ENCODE assay signal across 9 cellular contexts in the genomic region with DNA sequence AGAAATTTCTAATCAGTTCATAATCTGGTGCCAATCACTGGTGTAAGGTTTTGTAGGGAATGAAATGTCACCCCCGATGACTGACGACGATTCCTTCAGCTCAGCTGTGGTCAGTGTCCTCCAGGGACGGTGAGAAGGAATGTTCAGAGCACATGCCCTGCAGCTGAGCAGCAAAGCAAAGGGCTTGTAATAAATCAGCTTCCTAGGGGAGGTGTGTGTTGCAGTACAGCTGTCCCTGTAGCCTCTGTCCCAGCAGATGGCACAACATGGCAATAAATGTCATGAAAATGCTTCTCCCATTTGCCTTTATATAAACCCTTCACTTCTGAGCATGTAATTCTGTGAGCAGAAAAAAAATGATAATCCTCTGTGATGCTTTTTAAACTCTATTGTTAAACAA.
DNase-seq lines count a peak whose midpoint lies in the region; ATAC-seq and TF ChIP-seq lines count a peak whose summit lies in the region.
"Had no signal": no experiment of that assay in that cellular context is flagged by ENCODE, and none has a peak within 500 bp of the region (broad histone marks: within the 10 kb centered on the region; RNA-seq: fewer than 3 reads in every experiment).

No MANE protein-coding gene starts in this region.

- intact Hi-C loops in heart left ventricle (cut with DNase I): no loop called here

- no peak overlapping the region for H3K27ac ChIP-seq in HEK293 (ENCODE audit: extremely low read depth, low read depth, low read length)
- H3K27ac ChIP-seq in RWPE2 (ENCODE audit: poor library complexity, severe bottlenecking): no peak overlapping the region
- no peak overlapping the region for H3K27ac ChIP-seq in heart left ventricle
- H3K27ac ChIP-seq: esophagus squamous epithelium had no signal

- ATAC-seq in RWPE2 (ENCODE audit: low read depth): peak; percentile 49; the same call in 2 of the 3 replicates
- ATAC-seq in heart left ventricle: peak; percentile 47 to 78 (median 72)
- ATAC-seq in GM18502 (IDR thresholded peaks at IDR 0.05; ENCODE audit: poor library complexity, unreplicated experiment): no peak

- peak; percentile 31 for TF ChIP-seq CTCF in AG09319 (IDR thresholded peaks at IDR 0.05; ENCODE audit: low read depth, low read length)
- TF ChIP-seq CTCF in HEK293 (tag by site-specific recombination; IDR thresholded peaks at IDR 0.05): no peak
- TF ChIP-seq CTCF in RWPE2 (IDR thresholded peaks at IDR 0.05; ENCODE audit: poor library complexity, severe bottlenecking): peak; percentile 27
- TF ChIP-seq CTCF in heart left ventricle (IDR thresholded peaks at IDR 0.05): peak in 7 of 12 donors; percentile 10 to 38 (median 24)

- POLR2A ChIA-PET in HEK293 (lab: Yijun Ruan, JAX): no interaction called here

- H3K36me3 ChIP-seq in HEK293 (ENCODE audit: control insufficient read depth in 2 of 2, insufficient read depth in 1 of 2, low read length in 2 of 2) (no peaks in the 10 kb centered on the region), RWPE2 (ENCODE audit: low read depth) (no peaks in the 10 kb centered on the region), heart left ventricle (peaks cover 0 to 28% (median 2%) of the 10 kb centered on the region in 9 donors)
- H3K36me3 ChIP-seq: esophagus squamous epithelium had no signal

- TF ChIP-seq POLR2A in heart left ventricle (IDR thresholded peaks at IDR 0.05): no peak

- CTCF ChIA-PET in HEK293 (lab: Yijun Ruan, JAX): interaction anchor here (1.2 kb wide), 1 partner anchor 80 kb away, joined by 3 read pairs; no protein-coding TSS in a partner anchor

- no peaks in the 10 kb centered on the region for H3K9me3 ChIP-seq in HEK293 (ENCODE audit: control insufficient read depth, insufficient read depth, low read depth, low read length)
- H3K9me3 ChIP-seq in RWPE2 (ENCODE audit: severe bottlenecking): no peaks in the 10 kb centered on the region
- H3K9me3 ChIP-seq in heart left ventricle: peaks cover 0 to 5% (median 0%) of the 10 kb centered on the region in 12 donors

- WGBS in heart left ventricle, 4 donors: 1 to 13% (median 8%) methylated on average over 4 of the region's 4 CpGs

- H3K4me1 ChIP-seq in HEK293 (ENCODE audit: control insufficient read depth, insufficient read depth, low read length) (no peaks in the 10 kb centered on the region), RWPE2 (ENCODE audit: insufficient read depth, poor library complexity, severe bottlenecking) (peaks cover 7% of the 10 kb centered on the region), heart left ventricle (peaks cover 0 to 33% (median 12%) of the 10 kb centered on the region in 12 donors)

- no peak overlapping the region for H3K4me3 ChIP-seq in HEK293 (ENCODE audit: low read depth, low read length)
- H3K4me3 ChIP-seq in RWPE2 (ENCODE audit: severe bottlenecking): no peak overlapping the region
- no peak overlapping the region for H3K4me3 ChIP-seq in heart left ventricle
- H3K4me3 ChIP-seq: esophagus squamous epithelium had no signal

- DNase-seq in AG09319 (ENCODE audit: extremely low read depth, low read depth): peak; percentile 23
- DNase-seq in RWPE2 (ENCODE audit: low spot score): no peak
- DNase-seq in heart left ventricle: peak in 1 of 5 donors; percentile 18
- DNase-seq in stimulated activated CD4-positive, alpha-beta T cell treated with anti-CD3 and anti-CD28 coated beads, Interleukin-2, amount 100 ng/mL, for 24 hours: no peak
- DNase-seq in occipital lobe (lab: John Stamatoyannopoulos, UW): no peak
- no peak for DNase-seq in NCI-H2029 (lab: John Stamatoyannopoulos, UW)
- DNase-seq: esophagus squamous epithelium had no signal

- H3K27me3 ChIP-seq in RWPE2 (ENCODE audit: insufficient read depth, poor library complexity, severe bottlenecking) (no peaks in the 10 kb centered on the region), heart left ventricle (no peaks in the 10 kb centered on the region)
- H3K27me3 ChIP-seq: esophagus squamous epithelium had no signal

TF ChIP-seq in HEK293, 187 proteins besides CTCF, POLR2A, EP300 and RAD21:
- TF ChIP-seq FEZF1 (tag by site-specific recombination; IDR thresholded peaks at IDR 0.05) (peak; percentile 41; the same call in 1 of the 2 replicates), ZNF658 (tag by site-specific recombination; IDR thresholded peaks at IDR 0.05) (no peak), ZNF549 (tag by site-specific recombination; IDR thresholded peaks at IDR 0.05) (no peak), ZNF391 (tag by site-specific recombination; IDR thresholded peaks at IDR 0.05; ENCODE audit: borderline replicate concordance, low read depth) (no peak), ZNF174 (tag by site-specific recombination; IDR thresholded peaks at IDR 0.05) (no peak), ZNF654 (tag by site-specific recombination; IDR thresholded peaks at IDR 0.05; ENCODE audit: low read depth) (peak; percentile 48), GLIS1 (tag by site-specific recombination; IDR thresholded peaks at IDR 0.05) (peak; percentile 41), ZNF600 (tag by site-specific recombination; IDR thresholded peaks at IDR 0.05) (0 out of 2 replicates have a peak, but pooled peaks have one; percentile 21), ZNF585B (tag by site-specific recombination; IDR thresholded peaks at IDR 0.05) (no peak)
- TF ChIP-seq, protein P1, sequence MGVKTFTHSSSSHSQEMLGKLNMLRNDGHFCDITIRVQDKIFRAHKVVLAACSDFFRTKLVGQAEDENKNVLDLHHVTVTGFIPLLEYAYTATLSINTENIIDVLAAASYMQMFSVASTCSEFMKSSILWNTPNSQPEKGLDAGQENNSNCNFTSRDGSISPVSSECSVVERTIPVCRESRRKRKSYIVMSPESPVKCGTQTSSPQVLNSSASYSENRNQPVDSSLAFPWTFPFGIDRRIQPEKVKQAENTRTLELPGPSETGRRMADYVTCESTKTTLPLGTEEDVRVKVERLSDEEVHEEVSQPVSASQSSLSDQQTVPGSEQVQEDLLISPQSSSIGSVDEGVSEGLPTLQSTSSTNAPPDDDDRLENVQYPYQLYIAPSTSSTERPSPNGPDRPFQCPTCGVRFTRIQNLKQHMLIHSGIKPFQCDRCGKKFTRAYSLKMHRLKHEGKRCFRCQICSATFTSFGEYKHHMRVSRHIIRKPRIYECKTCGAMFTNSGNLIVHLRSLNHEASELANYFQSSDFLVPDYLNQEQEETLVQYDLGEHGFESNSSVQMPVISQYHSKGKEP (tag by site-specific recombination; IDR thresholded peaks at IDR 0.05): peak; percentile 23; the same call in 1 of the 2 replicates
